ENCODE assay signal across 8 cellular contexts in the genomic region with DNA sequence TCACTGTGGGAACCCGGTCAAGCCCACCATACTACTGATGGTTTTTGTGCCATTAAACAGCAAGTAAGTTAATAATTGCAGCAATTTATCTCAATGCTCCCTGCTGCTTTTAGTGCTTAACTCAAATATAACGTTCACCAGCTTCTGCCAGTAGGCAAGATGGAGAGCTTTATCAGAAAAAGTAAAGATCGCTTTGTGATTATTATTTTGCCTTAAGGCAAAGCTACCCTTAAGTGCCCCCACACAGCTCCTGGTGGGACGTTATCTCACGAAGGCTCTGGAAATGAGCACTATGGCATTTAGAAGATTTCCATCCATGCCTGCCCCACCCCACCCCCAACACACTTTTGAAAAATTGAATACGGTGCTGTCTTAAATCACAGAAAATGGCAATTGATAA. TPM values are rescaled to one million over a fixed set of nuclear protein-coding genes. Genes with fewer than 3 reads are reported as not detected.
"Had no signal": no experiment of that assay in that cellular context is flagged by ENCODE, and none has a peak within 500 bp of the region (broad histone marks: within the 10 kb centered on the region; RNA-seq: fewer than 3 reads in every experiment).

No MANE protein-coding gene starts in this region.

- H3K4me2 ChIP-seq: KMS-11 had no signal

- H3K4me3 ChIP-seq: K562 had no signal

- H3K9ac ChIP-seq: KMS-11 had no signal

- H3K27ac ChIP-seq: HL-60, KMS-11 had no signal

- DNase-seq: IMR-90, KBM-7, KG1 had no signal

- ATAC-seq: HepG2, K562 had no signal

RNA-seq across cellular contexts. Expression of a gene that starts 59.4 kb away (rescaled TPM):
- polyA plus RNA-seq: HepG2, IgD-negative memory B cell, IMR-90, K562 had no signal
